Comparison of ENCODE assay signal across 10 cellular contexts in genomic region chr3:37072892-37073291, GRCh38.
DNase-seq lines count a peak whose midpoint lies in the region; ATAC-seq, FAIRE-seq and TF ChIP-seq lines count a peak whose summit lies in the region.
"Had no signal": no experiment of that assay in that cellular context is flagged by ENCODE, and none has a peak within 500 bp of the region (broad histone marks: within the 10 kb centered on the region; RNA-seq: fewer than 3 reads in every experiment).

No MANE protein-coding gene starts in this region.

- H2AFZ ChIP-seq in astrocyte (ENCODE audit: low read depth, low read length) (no peak overlapping the region), OCI-LY7 (ENCODE audit: low read length) (no peak overlapping the region)

- no peaks in the 10 kb centered on the region for H3K4me1 ChIP-seq in CD8-positive, alpha-beta T cell (ENCODE audit: insufficient read depth, low read length)
- peaks cover 30% of the 10 kb centered on the region for H3K4me1 ChIP-seq in astrocyte (ENCODE audit: insufficient read depth, low read length)
- no peaks in the 10 kb centered on the region for H3K4me1 ChIP-seq in OCI-LY7 (ENCODE audit: insufficient read depth, low read length, poor library complexity, severe bottlenecking)

- H3K36me3 ChIP-seq in CD8-positive, alpha-beta T cell (ENCODE audit: insufficient read depth, low read length), result no peaks in the 10 kb centered on the region
- H3K36me3 ChIP-seq in astrocyte (ENCODE audit: insufficient read depth, low read length) (peaks cover 5% of the 10 kb centered on the region), OCI-LY7 (ENCODE audit: insufficient read depth, low read length) (peaks cover 6% of the 10 kb centered on the region; the same call in 1 of the 2 replicates)

- peak overlapping the region; percentile 83 for H3K4me2 ChIP-seq in astrocyte (ENCODE audit: low read length)
- no peak overlapping the region for H3K4me2 ChIP-seq in OCI-LY7 (ENCODE audit: low read length)

- H3K4me3 ChIP-seq in CD8-positive, alpha-beta T cell (ENCODE audit: low read depth, low read length), result no peak overlapping the region
- H3K4me3 ChIP-seq in astrocyte (ENCODE audit: insufficient read depth, low read depth, low read length) (peak overlapping the region; percentile 20), OCI-LY7 (ENCODE audit: low read depth, low read length, poor library complexity, severe bottlenecking) (no peak overlapping the region)

- no peaks in the 10 kb centered on the region for H3K9me2 ChIP-seq in OCI-LY7 (ENCODE audit: insufficient read depth, low read length)

- peaks cover 60% of the 10 kb centered on the region for H3K36me3 Mint-ChIP-seq in CD8-positive, alpha-beta T cell
- H3K36me3 Mint-ChIP-seq in astrocyte (ENCODE audit: low read depth, unreplicated experiment) (peaks cover 16% of the 10 kb centered on the region), mesothelial cell of epicardium (peaks cover 30% of the 10 kb centered on the region)
- H3K36me3 Mint-ChIP-seq in T-helper 2 cell treated with Interferon-gamma antibody and Interleukin-4, amounts not matched to agents 5 μg/mL and 100 μg/mL, for 36 hours (ENCODE audit: low read depth), result peaks cover 25% of the 10 kb centered on the region

- no TSS peak for BruUV-seq in OCI-LY7 (replicated peaks; lab: Mats Ljungman, UMichigan)

- H3K9ac ChIP-seq in astrocyte (ENCODE audit: low read length), result peak overlapping the region; percentile 51

- no peaks in the 10 kb centered on the region for H3K27me3 ChIP-seq in CD8-positive, alpha-beta T cell (ENCODE audit: insufficient read depth, low read length)
- no peaks in the 10 kb centered on the region for H3K27me3 ChIP-seq in astrocyte (ENCODE audit: insufficient read depth, low read length)

- H4K20me1 ChIP-seq in astrocyte (ENCODE audit: insufficient read depth, low read length) (peaks cover 3% of the 10 kb centered on the region), OCI-LY7 (ENCODE audit: insufficient read depth, low read length) (no peaks in the 10 kb centered on the region)

- H3K27me3 Mint-ChIP-seq in CD8-positive, alpha-beta T cell (ENCODE audit: low read depth), result no peaks in the 10 kb centered on the region
- H3K27me3 Mint-ChIP-seq in astrocyte (ENCODE audit: low read depth, unreplicated experiment) (no peaks in the 10 kb centered on the region), mesothelial cell of epicardium (ENCODE audit: low read depth) (no peaks in the 10 kb centered on the region)
- no peaks in the 10 kb centered on the region for H3K27me3 Mint-ChIP-seq in T-helper 2 cell treated with Interferon-gamma antibody and Interleukin-4, amounts not matched to agents 5 μg/mL and 100 μg/mL, for 36 hours (ENCODE audit: low read depth)
- H3K27me3 Mint-ChIP-seq: dendritic cell treated with granulocyte-macrophage colony-stimulating factor and Interleukin-4, amounts not matched to agents 40 ng/mL and 50 ng/mL, for 4 days had no signal

- H3K79me2 ChIP-seq in astrocyte (ENCODE audit: insufficient read depth, low read length), result no peaks in the 10 kb centered on the region
- no peaks in the 10 kb centered on the region for H3K79me2 ChIP-seq in OCI-LY7 (ENCODE audit: insufficient read depth, low read depth, low read length)

- CTCF ChIA-PET in CD8-positive, alpha-beta T cell (lab: Charles Lee), result no interaction called here
- CTCF ChIA-PET in OCI-LY7 (lab: Charles Lee; ENCODE audit: unreplicated experiment), result no interaction called here

- DNase-seq in CD8-positive, alpha-beta T cell, result no peak
- DNase-seq in KG1 (lab: John Stamatoyannopoulos, UW) (peak; percentile 33), astrocyte (ENCODE audit: low read depth) (peak; percentile 86), mesothelial cell of epicardium (ENCODE audit: low spot score in 2 of 2, unreplicated experiment in 2 of 2) (no peak), NCI-H128 (lab: John Stamatoyannopoulos, UW; ENCODE audit: unreplicated experiment) (no peak), OCI-LY7 (ENCODE audit: low spot score) (no peak)
- DNase-seq in activated T-cell treated with anti-CD3 and anti-CD28 coated beads, Interleukin-2, amount 50 U/mL, for 1 hour, result no peak
- DNase-seq in T-helper 2 cell treated with Interferon-gamma antibody and Interleukin-4, amounts not matched to agents 5 μg/mL and 100 μg/mL, for 36 hours (ENCODE audit: low spot score), result no peak
- DNase-seq: NCI-H1092 treated with DMSO at 0.1 percent for 48 hours had no signal

- no peak overlapping the region for H3K27ac ChIP-seq in CD8-positive, alpha-beta T cell (ENCODE audit: low read depth, low read length)
- H3K27ac ChIP-seq in astrocyte (ENCODE audit: low read depth, low read length) (peak overlapping the region; percentile 55), OCI-LY7 (ENCODE audit: low read depth, low read length, poor library complexity, severe bottlenecking) (no peak overlapping the region)

- H3K4me3 Mint-ChIP-seq in CD8-positive, alpha-beta T cell, result no peak overlapping the region
- H3K4me3 Mint-ChIP-seq in astrocyte (ENCODE audit: unreplicated experiment), result peak overlapping the region; percentile 51
- H3K4me3 Mint-ChIP-seq in mesothelial cell of epicardium, result no peak overlapping the region
- H3K4me3 Mint-ChIP-seq in T-helper 2 cell treated with Interferon-gamma antibody and Interleukin-4, amounts not matched to agents 5 μg/mL and 100 μg/mL, for 36 hours, result no peak overlapping the region
- H3K4me3 Mint-ChIP-seq: dendritic cell treated with granulocyte-macrophage colony-stimulating factor and Interleukin-4, amounts not matched to agents 40 ng/mL and 50 ng/mL, for 4 days had no signal

- peaks cover 5% of the 10 kb centered on the region for H3K4me1 Mint-ChIP-seq in CD8-positive, alpha-beta T cell (ENCODE audit: low read depth)
- H3K4me1 Mint-ChIP-seq in astrocyte (ENCODE audit: low read depth, unreplicated experiment) (peaks cover 33% of the 10 kb centered on the region), mesothelial cell of epicardium (peaks cover 11% of the 10 kb centered on the region)
- peaks cover 12% of the 10 kb centered on the region for H3K4me1 Mint-ChIP-seq in T-helper 2 cell treated with Interferon-gamma antibody and Interleukin-4, amounts not matched to agents 5 μg/mL and 100 μg/mL, for 36 hours (ENCODE audit: low read depth)

- H3K27ac Mint-ChIP-seq in CD8-positive, alpha-beta T cell, result peak overlapping the region; percentile 76
- H3K27ac Mint-ChIP-seq in astrocyte (ENCODE audit: unreplicated experiment), result peak overlapping the region; percentile 75
- peak overlapping the region; percentile 71 for H3K27ac Mint-ChIP-seq in mesothelial cell of epicardium
- H3K27ac Mint-ChIP-seq in T-helper 2 cell treated with Interferon-gamma antibody and Interleukin-4, amounts not matched to agents 5 μg/mL and 100 μg/mL, for 36 hours, result no peak overlapping the region
- H3K27ac Mint-ChIP-seq: dendritic cell treated with granulocyte-macrophage colony-stimulating factor and Interleukin-4, amounts not matched to agents 40 ng/mL and 50 ng/mL, for 4 days had no signal

- no peak for ATAC-seq in CD8-positive, alpha-beta T cell

- TF ChIP-seq CTCF in CD8-positive, alpha-beta T cell (IDR thresholded peaks at IDR 0.05), result no peak
- TF ChIP-seq CTCF in astrocyte (IDR thresholded peaks at IDR 0.05; ENCODE audit: insufficient read depth, low read depth, low read length), result no peak
- TF ChIP-seq CTCF in mesothelial cell of epicardium (IDR thresholded peaks at IDR 0.05; ENCODE audit: unreplicated experiment), result no peak
- TF ChIP-seq CTCF in OCI-LY7 (conservative IDR thresholded peaks at IDR 0.05; ENCODE audit: low read length), result no peak

- peak; percentile 95 for FAIRE-seq in astrocyte (lab: Jason Lieb, UNC)

- POLR2A ChIA-PET in CD8-positive, alpha-beta T cell (lab: Charles Lee), result interaction anchor here (1.0 kb wide), 1 partner anchor 23 kb away, joined by 3 read pairs; no protein-coding TSS in a partner anchor
- POLR2A ChIA-PET in OCI-LY7 (lab: Charles Lee), result interaction anchor here (0.6 to 1.9 kb wide), 3 partner anchors 19 to 395 kb away, joined by 3 to 5 read pairs (median 4); partner anchors contain the start of genes EPM2AIP1 and MLH1

- no peaks in the 10 kb centered on the region for H3K9me3 ChIP-seq in CD8-positive, alpha-beta T cell (ENCODE audit: low read length)
- H3K9me3 ChIP-seq in astrocyte (ENCODE audit: insufficient read depth, low read depth, low read length), result no peaks in the 10 kb centered on the region
- H3K9me3 ChIP-seq in OCI-LY7 (ENCODE audit: low read length), result no peaks in the 10 kb centered on the region

- intact Hi-C loops in CD8-positive, alpha-beta T cell (cut with DNase I, micrococcal nuclease), result no loop called here
- intact Hi-C loops in OCI-LY7 (cut with micrococcal nuclease; ENCODE audit: unreplicated experiment), result no loop called here

- H3K9me3 Mint-ChIP-seq in CD8-positive, alpha-beta T cell, result no peaks in the 10 kb centered on the region
- H3K9me3 Mint-ChIP-seq in astrocyte (ENCODE audit: unreplicated experiment), result peaks cover 2% of the 10 kb centered on the region
- peaks cover 8% of the 10 kb centered on the region for H3K9me3 Mint-ChIP-seq in mesothelial cell of epicardium
- H3K9me3 Mint-ChIP-seq in T-helper 2 cell treated with Interferon-gamma antibody and Interleukin-4, amounts not matched to agents 5 μg/mL and 100 μg/mL, for 36 hours, result no peaks in the 10 kb centered on the region
- H3K9me3 Mint-ChIP-seq: dendritic cell treated with granulocyte-macrophage colony-stimulating factor and Interleukin-4, amounts not matched to agents 40 ng/mL and 50 ng/mL, for 4 days had no signal

Comparison
In these comparisons a context has a peak if more than half of its experiments do, and no peak if none do; other contexts are left out.
1. DNase-seq: peak in KG1 (single experiment) and astrocyte (single experiment); none in CD8-positive, alpha-beta T cell (0 of 7), mesothelial cell of epicardium (0 of 2), NCI-H128 (single experiment), OCI-LY7 (single experiment), activated T-cell treated with anti-CD3 and anti-CD28 coated beads, Interleukin-2, amount 50 U/mL, for 1 hour (single experiment) and T-helper 2 cell treated with Interferon-gamma antibody and Interleukin-4, amounts not matched to agents 5 μg/mL and 100 μg/mL, for 36 hours (single experiment).